In the genomic region with DNA sequence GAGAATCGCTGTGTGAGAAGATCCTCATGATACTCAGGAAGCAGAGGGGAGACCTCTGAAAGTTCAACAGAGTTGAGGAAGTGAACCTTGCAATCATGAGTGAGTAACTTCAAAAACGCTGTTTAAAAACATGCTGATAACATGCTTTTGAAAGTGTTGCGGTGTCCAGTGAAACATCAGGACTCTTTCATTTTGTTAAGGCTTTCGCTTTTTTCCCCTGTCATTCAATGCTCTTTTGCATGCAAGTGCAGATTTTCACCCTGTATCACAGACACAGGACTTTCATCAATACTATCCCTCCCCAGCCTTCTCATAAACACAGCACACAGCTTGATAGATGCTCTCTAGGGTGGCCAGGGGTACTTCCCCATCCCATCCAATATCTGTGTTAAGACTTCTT, we compare ENCODE assay signal across 8 cellular contexts. TPM values are rescaled to one million over a fixed set of nuclear protein-coding genes. Genes with fewer than 3 reads are reported as not detected.
DNase-seq lines count a peak whose midpoint lies in the region; ATAC-seq, FAIRE-seq and TF ChIP-seq lines count a peak whose summit lies in the region.
"Not testable (repeated sequence)": the region's sequence is repeated elsewhere in the genome, so short reads cannot be mapped to it uniquely, and the experiment has no call there.

No MANE protein-coding gene starts in this region.

- H3K4me1 ChIP-seq in A549; MM.1S (ENCODE audit: low read length): not testable (repeated sequence)

- intact Hi-C loops in activated CD4-positive, alpha-beta memory T cell treated with anti-CD3 and anti-CD28 coated beads for 36 hours (cut with micrococcal nuclease): loop anchor here (2.0 kb wide), 1 partner anchor 24 kb away; the partner anchor contains the start of genes EFL1 and SAXO2
- intact Hi-C loops in dendritic cell treated with granulocyte-macrophage colony-stimulating factor and Interleukin-4, amounts not matched to agents 40 ng/mL and 50 ng/mL, for 4 days (cut with micrococcal nuclease): not testable (repeated sequence)

- not testable (repeated sequence) for H3K4me2 ChIP-seq in A549; MM.1S (ENCODE audit: low read depth, low read length)

- not testable (repeated sequence) for H3K9me2 ChIP-seq in MM.1S (replicated peaks; ENCODE audit: insufficient read depth, low read length)

- not testable (repeated sequence) for H3K4me3 ChIP-seq in A549; MM.1S (ENCODE audit: low read length)

- TF ChIP-seq RAD21 in A549 (conservative IDR thresholded peaks at IDR 0.05 in 1 of 2, IDR thresholded peaks at IDR 0.05 in 1 of 2): not testable (repeated sequence)

- POLR2A ChIA-PET in A549 (lab: Yijun Ruan, JAX); activated CD4-positive, alpha-beta memory T cell treated with anti-CD3 and anti-CD28 coated beads for 36 hours (lab: Charles Lee): not testable (repeated sequence)

- TF ChIP-seq POLR2A in A549 (IDR thresholded peaks at IDR 0.05; ENCODE audit: low read length): not testable (repeated sequence)

- H4K20me1 ChIP-seq in MM.1S (ENCODE audit: insufficient read depth, low read length): not testable (repeated sequence)

- not testable (repeated sequence) for H3F3A ChIP-seq in MM.1S (ENCODE audit: insufficient read depth, low read length)

- DNase-seq in A549 (ENCODE audit: low read depth in 1 of 2, low spot score in 1 of 2); activated CD4-positive, alpha-beta memory T cell treated with anti-CD3 and anti-CD28 coated beads for 36 hours: not testable (repeated sequence)
- DNase-seq in GM20000 (ENCODE audit: low spot score) (peak; percentile 50), MM.1S (peak; percentile 83)

- H3K79me2 ChIP-seq in MM.1S (ENCODE audit: low read length): not testable (repeated sequence)

- TF ChIP-seq EP300 in A549 (IDR thresholded peaks at IDR 0.05): not testable (repeated sequence)

- peaks cover 36% of the 10 kb centered on the region for H3K4me1 Mint-ChIP-seq in activated CD4-positive, alpha-beta memory T cell treated with anti-CD3 and anti-CD28 coated beads for 36 hours (ENCODE audit: low read depth)
- H3K4me1 Mint-ChIP-seq in dendritic cell treated with granulocyte-macrophage colony-stimulating factor and Interleukin-4, amounts not matched to agents 40 ng/mL and 50 ng/mL, for 4 days (ENCODE audit: low read depth): peaks cover 22% of the 10 kb centered on the region

- H3K27ac ChIP-seq in A549; MM.1S (ENCODE audit: low read length): not testable (repeated sequence)

- peak overlapping the region; percentile 5 for H3K4me3 Mint-ChIP-seq in activated CD4-positive, alpha-beta memory T cell treated with anti-CD3 and anti-CD28 coated beads for 36 hours
- peak overlapping the region; percentile 35 for H3K4me3 Mint-ChIP-seq in dendritic cell treated with granulocyte-macrophage colony-stimulating factor and Interleukin-4, amounts not matched to agents 40 ng/mL and 50 ng/mL, for 4 days

- WGBS in A549 (ENCODE audit: missing lambda C conversion rate): 76% methylated on average over 4 of the region's 4 CpGs

- ATAC-seq in A549: not testable (repeated sequence)
- ATAC-seq in GM18858 (IDR thresholded peaks at IDR 0.05; ENCODE audit: unreplicated experiment) (peak; percentile 84), HG02678 (IDR thresholded peaks at IDR 0.05; ENCODE audit: unreplicated experiment) (peak; percentile 90), HG03108 (IDR thresholded peaks at IDR 0.05; ENCODE audit: unreplicated experiment) (peak; percentile 86)

- not testable (repeated sequence) for H3K27me3 Mint-ChIP-seq in activated CD4-positive, alpha-beta memory T cell treated with anti-CD3 and anti-CD28 coated beads for 36 hours; dendritic cell treated with granulocyte-macrophage colony-stimulating factor and Interleukin-4, amounts not matched to agents 40 ng/mL and 50 ng/mL, for 4 days

- H3K27me3 ChIP-seq in MM.1S (replicated peaks; ENCODE audit: insufficient read depth, low read length): peaks cover 77% of the 10 kb centered on the region

- H3K9me3 Mint-ChIP-seq in activated CD4-positive, alpha-beta memory T cell treated with anti-CD3 and anti-CD28 coated beads for 36 hours: peaks cover 20% of the 10 kb centered on the region
- H3K9me3 Mint-ChIP-seq in dendritic cell treated with granulocyte-macrophage colony-stimulating factor and Interleukin-4, amounts not matched to agents 40 ng/mL and 50 ng/mL, for 4 days: not testable (repeated sequence)

- H3K9me3 ChIP-seq in A549; MM.1S (replicated peaks; ENCODE audit: insufficient read depth, low read length): not testable (repeated sequence)

- not testable (repeated sequence) for TF ChIP-seq CTCF in A549 (IDR thresholded peaks at IDR 0.05); GM20000 (IDR thresholded peaks at IDR 0.05; ENCODE audit: extremely low read depth, missing control alignments); MM.1S (IDR thresholded peaks at IDR 0.05; ENCODE audit: low read length)

- not testable (repeated sequence) for H3K9ac ChIP-seq in MM.1S (ENCODE audit: low read length)

- H2AFZ ChIP-seq in MM.1S (ENCODE audit: low read length): not testable (repeated sequence)

- CTCF ChIA-PET in A549 (lab: Yijun Ruan, JAX): not testable (repeated sequence)
- CTCF ChIA-PET in activated CD4-positive, alpha-beta memory T cell treated with anti-CD3 and anti-CD28 coated beads for 36 hours (lab: Charles Lee): interaction anchor here (1.1 kb wide), 1 partner anchor 24 kb away, joined by 3 read pairs; the partner anchor contains the start of genes EFL1 and SAXO2

- peak overlapping the region; percentile 6 for H3K27ac Mint-ChIP-seq in activated CD4-positive, alpha-beta memory T cell treated with anti-CD3 and anti-CD28 coated beads for 36 hours
- H3K27ac Mint-ChIP-seq in dendritic cell treated with granulocyte-macrophage colony-stimulating factor and Interleukin-4, amounts not matched to agents 40 ng/mL and 50 ng/mL, for 4 days: peak overlapping the region; percentile 3

- peak; percentile 72 for FAIRE-seq in A549 (lab: Jason Lieb, UNC)

- not testable (repeated sequence) for H3K36me3 ChIP-seq in MM.1S (replicated peaks; ENCODE audit: insufficient read depth, low read length)

- not testable (repeated sequence) for H3K36me3 Mint-ChIP-seq in activated CD4-positive, alpha-beta memory T cell treated with anti-CD3 and anti-CD28 coated beads for 36 hours; dendritic cell treated with granulocyte-macrophage colony-stimulating factor and Interleukin-4, amounts not matched to agents 40 ng/mL and 50 ng/mL, for 4 days (ENCODE audit: low read depth)

RNA-seq across cellular contexts. Expression of gene SAXO2, which starts 23.9 kb away (rescaled TPM):
- 1.1 and 4.5 TPM in 2 replicates for polyA plus RNA-seq in A549 (2011; rRNA removed)
- 1.6 and 2.6 TPM in 2 replicates for polyA plus RNA-seq in A549 (2012; cell fraction: cytosol; rRNA removed)
- 2.5 and 2.8 TPM in 2 replicates for polyA plus RNA-seq in A549 (2012; cell fraction: nucleus; rRNA removed)
- polyA plus RNA-seq in A549 (2017; fragmentation: RNase III; extraction: RNeasy Plus Mini Kit Qiagen cat#74134 plus additional on column Dnase treatment): 1.8 to 2.5 TPM (median 2.2 TPM) in 3 replicates
- 0.37 and 5.2 TPM in 2 replicates for polyA minus RNA-seq in A549 (2011; rRNA and poly(A)+ RNA removed)
- under 1 TPM in 1 of 2 experiments, not detected in 1; 0.81 TPM for total RNA-seq in activated CD4-positive, alpha-beta memory T cell treated with anti-CD3 and anti-CD28 coated beads for 36 hours

RNA-seq across cellular contexts. Expression of gene EFL1, which starts 23.9 kb away (rescaled TPM):
- polyA plus RNA-seq in A549 (2011; rRNA removed): 42.3 and 42.5 TPM in 2 replicates
- 8.8 and 9.0 TPM in 2 replicates for polyA plus RNA-seq in A549 (2012; cell fraction: cytosol; rRNA removed)
- 6.1 and 8.5 TPM in 2 replicates for polyA plus RNA-seq in A549 (2012; cell fraction: nucleus; rRNA removed)
- polyA plus RNA-seq in A549 (2017; fragmentation: RNase III; extraction: RNeasy Plus Mini Kit Qiagen cat#74134 plus additional on column Dnase treatment): 19.4 to 21.2 TPM (median 20.0 TPM) in 3 replicates
- polyA minus RNA-seq in A549 (2011; rRNA and poly(A)+ RNA removed): 41.0 and 44.1 TPM in 2 replicates
- total RNA-seq in activated CD4-positive, alpha-beta memory T cell treated with anti-CD3 and anti-CD28 coated beads for 36 hours: 10 to 100 TPM; 27.7 to 28.1 TPM
